ENCODE assay signal across 18 cellular contexts in genomic region chr1:65949230-65949626, GRCh38.
A peak's percentile ranks its signal among the peaks of the same experiment; 100 is the strongest.
DNase-seq lines count a peak whose midpoint lies in the region; ATAC-seq and TF ChIP-seq lines count a peak whose summit lies in the region.
"Had no signal": no experiment of that assay in that cellular context is flagged by ENCODE, and none has a peak within 500 bp of the region (broad histone marks: within the 10 kb centered on the region; RNA-seq: fewer than 3 reads in every experiment).

No MANE protein-coding gene starts in this region.

- POLR2A ChIA-PET in activated CD4-positive, alpha-beta memory T cell treated with anti-CD3 and anti-CD28 coated beads, Interleukin-2, amount 10 ng/mL, durations not matched to agents 7 days and 5 days (lab: Charles Lee), result no interaction called here

- H3K9me3 Mint-ChIP-seq in activated CD4-positive, alpha-beta memory T cell treated with anti-CD3 and anti-CD28 coated beads, Interleukin-2, amount 10 ng/mL, durations not matched to agents 7 days and 5 days, result no peaks in the 10 kb centered on the region
- H3K9me3 Mint-ChIP-seq in Calu3 (ENCODE audit: low read depth, unreplicated experiment), result no peaks in the 10 kb centered on the region
- H3K9me3 Mint-ChIP-seq: HFFc6 had no signal

- H3K27me3 ChIP-seq in uterus (no peaks in the 10 kb centered on the region), ovary (no peaks in the 10 kb centered on the region)
- H3K27me3 ChIP-seq: BLaER1 treated with 17β-estradiol and CSF1 and Interleukin-3, amounts not matched to agents 10 nM and 100 nM; right atrium auricular region; SJCRH30 had no signal

- 66 to 77% (median 71%) methylated on average over 2 of the region's 2 CpGs for WGBS in ovary, 3 donors

- BruUV-seq in Calu3 (replicated peaks; lab: Mats Ljungman, UMichigan), result no TSS peak

- H3K4me1 ChIP-seq in uterus (no peaks in the 10 kb centered on the region), ovary (ENCODE audit: insufficient read depth) (no peaks in the 10 kb centered on the region)
- H3K4me1 ChIP-seq: BLaER1 treated with 17β-estradiol and CSF1 and Interleukin-3, amounts not matched to agents 10 nM and 100 nM; right atrium auricular region; SJCRH30 had no signal

- H3K4me3 Mint-ChIP-seq in activated CD4-positive, alpha-beta memory T cell treated with anti-CD3 and anti-CD28 coated beads, Interleukin-2, amount 10 ng/mL, durations not matched to agents 7 days and 5 days, result no peak overlapping the region
- H3K4me3 Mint-ChIP-seq in Calu3 (ENCODE audit: low read depth, unreplicated experiment), result no peak overlapping the region
- H3K4me3 Mint-ChIP-seq: HFFc6 had no signal

- intact Hi-C loops in uterus (cut with DNase I; ENCODE audit: low total_unique reads), result no loop called here
- intact Hi-C loops in ovary (cut with DNase I), result no loop called here
- intact Hi-C loops in Calu3 (cut with micrococcal nuclease; ENCODE audit: unreplicated experiment), result no loop called here

- H3K4me3 ChIP-seq in uterus, result no peak overlapping the region
- H3K4me3 ChIP-seq in ovary, result no peak overlapping the region
- H3K4me3 ChIP-seq: BLaER1 treated with 17β-estradiol and CSF1 and Interleukin-3, amounts not matched to agents 10 nM and 100 nM; right atrium auricular region; SJCRH30; thoracic aorta had no signal

- H3K36me3 ChIP-seq in uterus (no peaks in the 10 kb centered on the region), ovary (no peaks in the 10 kb centered on the region)
- H3K36me3 ChIP-seq: BLaER1 treated with 17β-estradiol and CSF1 and Interleukin-3, amounts not matched to agents 10 nM and 100 nM; right atrium auricular region; SJCRH30; thoracic aorta had no signal

- peaks cover 4% of the 10 kb centered on the region for H3K27me3 Mint-ChIP-seq in activated CD4-positive, alpha-beta memory T cell treated with anti-CD3 and anti-CD28 coated beads, Interleukin-2, amount 10 ng/mL, durations not matched to agents 7 days and 5 days
- no peaks in the 10 kb centered on the region for H3K27me3 Mint-ChIP-seq in Calu3 (ENCODE audit: unreplicated experiment)

- H3K4me1 Mint-ChIP-seq in activated CD4-positive, alpha-beta memory T cell treated with anti-CD3 and anti-CD28 coated beads, Interleukin-2, amount 10 ng/mL, durations not matched to agents 7 days and 5 days, result no peaks in the 10 kb centered on the region
- peaks cover 6% of the 10 kb centered on the region for H3K4me1 Mint-ChIP-seq in Calu3 (ENCODE audit: low read depth, unreplicated experiment)

- TF ChIP-seq POLR2A in uterus (IDR thresholded peaks at IDR 0.05), result no peak
- TF ChIP-seq POLR2A in ovary (IDR thresholded peaks at IDR 0.05), result no peak

- H3K9me3 ChIP-seq in uterus (no peaks in the 10 kb centered on the region), ovary (no peaks in the 10 kb centered on the region)
- H3K9me3 ChIP-seq: BLaER1 treated with 17β-estradiol and CSF1 and Interleukin-3, amounts not matched to agents 10 nM and 100 nM; right atrium auricular region; SJCRH30; thoracic aorta had no signal

- no peak overlapping the region for H3K27ac Mint-ChIP-seq in activated CD4-positive, alpha-beta memory T cell treated with anti-CD3 and anti-CD28 coated beads, Interleukin-2, amount 10 ng/mL, durations not matched to agents 7 days and 5 days
- no peak overlapping the region for H3K27ac Mint-ChIP-seq in Calu3 (ENCODE audit: unreplicated experiment)
- H3K27ac Mint-ChIP-seq: HFFc6 had no signal

- CTCF ChIA-PET in activated CD4-positive, alpha-beta memory T cell treated with anti-CD3 and anti-CD28 coated beads, Interleukin-2, amount 10 ng/mL, durations not matched to agents 7 days and 5 days (lab: Charles Lee), result no interaction called here
- CTCF ChIA-PET in Calu3 (lab: Charles Lee), result no interaction called here

- H3K27ac ChIP-seq in VCaP (peak overlapping the region; percentile 21; the same call in 1 of the 2 replicates), uterus (no peak overlapping the region), ovary (no peak overlapping the region)
- H3K27ac ChIP-seq: 22Rv1; BLaER1 treated with 17β-estradiol and CSF1 and Interleukin-3, amounts not matched to agents 10 nM and 100 nM; SJCRH30; thoracic aorta had no signal

- no peaks in the 10 kb centered on the region for H3K36me3 Mint-ChIP-seq in activated CD4-positive, alpha-beta memory T cell treated with anti-CD3 and anti-CD28 coated beads, Interleukin-2, amount 10 ng/mL, durations not matched to agents 7 days and 5 days (ENCODE audit: low read depth)
- H3K36me3 Mint-ChIP-seq in Calu3 (ENCODE audit: insufficient read depth, unreplicated experiment), result no peaks in the 10 kb centered on the region

- DNase-seq in DMS153 treated with DMSO at 0.1 percent for 48 hours (lab: John Stamatoyannopoulos, UW; ENCODE audit: unreplicated experiment) (peak; percentile 38), DMS153 (lab: John Stamatoyannopoulos, UW) (no peak), left lobe of liver (ENCODE audit: low spot score) (no peak), uterus (peak; percentile 24 to 31), ovary (no peak), Calu3 (no peak)
- DNase-seq in activated CD4-positive, alpha-beta memory T cell treated with anti-CD3 and anti-CD28 coated beads, Interleukin-2, amount 10 ng/mL, durations not matched to agents 7 days and 5 days, result no peak
- DNase-seq: activated gamma-delta T cell; DMS 273 treated with DMSO at 0.1 percent for 48 hours; KG1; stimulated activated CD4-positive, alpha-beta T cell treated with anti-CD3 and anti-CD28 coated beads, Interleukin-15, amount 100 ng/mL, for 24 hours had no signal

- peak; percentile 8; the same call in 1 of the 2 replicates for TF ChIP-seq CTCF in VCaP (conservative IDR thresholded peaks at IDR 0.05)
- TF ChIP-seq CTCF in uterus (IDR thresholded peaks at IDR 0.05), result no peak
- no peak for TF ChIP-seq CTCF in ovary (IDR thresholded peaks at IDR 0.05)
- no peak for TF ChIP-seq CTCF in Calu3 (IDR thresholded peaks at IDR 0.05; ENCODE audit: unreplicated experiment)

- no peak for TF ChIP-seq EP300 in ovary (IDR thresholded peaks at IDR 0.05)

- ATAC-seq in left lobe of liver, result peak; percentile 30

Comparison
In these comparisons a context has a peak if more than half of its experiments do, and no peak if none do; other contexts are left out.
1. DNase-seq: peak in DMS153 treated with DMSO at 0.1 percent for 48 hours (single experiment) and uterus (2 of 2); none in DMS153 (single experiment), left lobe of liver (single experiment), activated CD4-positive, alpha-beta memory T cell treated with anti-CD3 and anti-CD28 coated beads, Interleukin-2, amount 10 ng/mL, durations not matched to agents 7 days and 5 days (single experiment), ovary (0 of 5) and Calu3 (single experiment).